In the genomic region with DNA sequence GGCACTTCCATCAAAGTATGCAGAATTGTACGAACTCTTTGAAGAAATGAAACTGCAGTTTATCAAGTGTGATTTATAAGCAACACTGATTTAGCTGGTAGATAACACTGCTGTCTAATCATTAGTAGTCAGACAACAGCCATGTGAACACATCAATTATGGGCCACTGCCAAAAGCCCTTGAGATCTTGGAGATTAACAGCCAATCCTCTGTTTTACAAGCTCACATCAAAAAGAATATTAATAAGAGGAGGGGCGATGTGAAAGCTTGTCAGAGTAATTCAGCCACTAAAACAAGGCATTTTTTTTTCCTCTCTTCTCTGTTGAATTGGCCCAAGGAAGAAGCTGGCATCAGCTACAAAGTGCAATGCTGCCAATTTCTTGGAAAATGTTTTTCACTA, we compare ENCODE assay signal across 16 cellular contexts. TPM values are rescaled to one million over a fixed set of nuclear protein-coding genes. Genes with fewer than 3 reads are reported as not detected.
DNase-seq lines count a peak whose midpoint lies in the region; ATAC-seq and TF ChIP-seq lines count a peak whose summit lies in the region.
"Had no signal": no experiment of that assay in that cellular context is flagged by ENCODE, and none has a peak within 500 bp of the region (broad histone marks: within the 10 kb centered on the region; RNA-seq: fewer than 3 reads in every experiment).

No MANE protein-coding gene starts in this region.

- no peaks in the 10 kb centered on the region for H3K27me3 ChIP-seq in endodermal cell (ENCODE audit: control insufficient read depth, insufficient read depth, low read length, poor library complexity, severe bottlenecking)

- DNase-seq in HEK293T (ENCODE audit: extremely low spot score) (no peak), NCI-H524 treated with DMSO at 0.1 percent for 48 hours (lab: John Stamatoyannopoulos, UW) (peak; percentile 82), endodermal cell (peak; percentile 13), pons (ENCODE audit: low spot score) (peak; percentile 91)
- no peak for DNase-seq in activated CD4-positive, alpha-beta T cell treated with anti-CD3 and anti-CD28 coated beads for 48 hours
- no peak for DNase-seq in activated naive CD4-positive, alpha-beta T cell treated with anti-CD3 and anti-CD28 coated beads, Interleukin-2, amount 50 U/mL, for 16 hours
- DNase-seq: activated CD4-positive, alpha-beta T cell treated with anti-CD3 and anti-CD28 coated beads for 36 hours; DMS153; effector memory CD4-positive, alpha-beta T cell; stimulated activated CD4-positive, alpha-beta T cell treated with anti-CD3 and anti-CD28 coated beads, Interleukin-15, amount 100 ng/mL, for 24 hours; stimulated activated naive B cell treated with anti-CD40 and anti-IgM and Interleukin-4, amounts not matched to agents 10 μg/mL and 1 μg/mL and 100 μg/mL, for 72 hours had no signal

- peaks cover 41% of the 10 kb centered on the region for H3K4me1 Mint-ChIP-seq in endodermal cell
- H3K4me1 Mint-ChIP-seq: activated CD4-positive, alpha-beta T cell treated with anti-CD3 and anti-CD28 coated beads for 36 hours had no signal

- H3K4me3 ChIP-seq in endodermal cell (ENCODE audit: low read length): no peak overlapping the region
- H3K4me3 ChIP-seq: PC-9 had no signal

- H3K27me3 Mint-ChIP-seq in endodermal cell (ENCODE audit: insufficient read depth): no peaks in the 10 kb centered on the region
- H3K27me3 Mint-ChIP-seq: activated CD4-positive, alpha-beta T cell treated with anti-CD3 and anti-CD28 coated beads for 36 hours; activated naive CD8-positive, alpha-beta T cell; stimulated activated naive B cell treated with anti-CD40 and anti-IgM and Interleukin-4, amounts not matched to agents 10 μg/mL and 1 μg/mL and 100 μg/mL, for 72 hours had no signal

- H3K27ac ChIP-seq in endodermal cell (ENCODE audit: low read depth, low read length): no peak overlapping the region
- H3K27ac ChIP-seq: PC-9 had no signal

- no peak overlapping the region for H3K9ac ChIP-seq in endodermal cell (ENCODE audit: extremely low read depth, low read length, poor library complexity, severe bottlenecking)

- no peak for ATAC-seq in GM19397 (IDR thresholded peaks at IDR 0.05; ENCODE audit: unreplicated experiment)
- no peak for ATAC-seq in activated CD4-positive, CD25-positive, alpha-beta regulatory T cell treated with anti-CD3 and anti-CD28 coated beads, Interleukin-2, amount 50 U/mL, for 24 hours
- ATAC-seq: activated CD4-positive, alpha-beta T cell treated with anti-CD3 and anti-CD28 coated beads for 36 hours; stimulated activated naive B cell treated with anti-CD40 and anti-IgM and Interleukin-4, amounts not matched to agents 10 μg/mL and 1 μg/mL and 100 μg/mL, for 72 hours had no signal

- no peak overlapping the region for H3K4me3 Mint-ChIP-seq in endodermal cell
- H3K4me3 Mint-ChIP-seq: activated CD4-positive, alpha-beta T cell treated with anti-CD3 and anti-CD28 coated beads for 36 hours; activated naive CD8-positive, alpha-beta T cell; neural crest cell had no signal

- CTCF ChIA-PET in HEK293T (lab: Yijun Ruan, JAX): no interaction called here

- peaks cover 19% of the 10 kb centered on the region for H3K36me3 Mint-ChIP-seq in endodermal cell (ENCODE audit: low read depth)
- H3K36me3 Mint-ChIP-seq: activated naive CD8-positive, alpha-beta T cell had no signal

- POLR2A ChIA-PET in HEK293T (lab: Yijun Ruan, JAX): interaction anchor here (1.5 kb wide), 1 partner anchor 11 kb away, joined by 5 read pairs; no protein-coding TSS in a partner anchor

- 95 to 100% methylated on average over 2 of the region's 2 CpGs for WGBS in endodermal cell (ENCODE audit: insufficient coverage in 1 of 2, insufficient read length in 1 of 2), 2 experiments

- peaks cover 28% of the 10 kb centered on the region for H3K4me1 ChIP-seq in endodermal cell (ENCODE audit: control insufficient read depth, insufficient read depth, low read length)

- H3K9me3 ChIP-seq in endodermal cell (ENCODE audit: control insufficient read depth, low read length): no peaks in the 10 kb centered on the region

- H3K9me3 Mint-ChIP-seq in endodermal cell: no peaks in the 10 kb centered on the region
- H3K9me3 Mint-ChIP-seq: stimulated activated naive B cell treated with anti-CD40 and anti-IgM and Interleukin-4, amounts not matched to agents 10 μg/mL and 1 μg/mL and 100 μg/mL, for 72 hours had no signal

- H3K27ac Mint-ChIP-seq in endodermal cell: no peak overlapping the region
- H3K27ac Mint-ChIP-seq: activated CD4-positive, alpha-beta T cell treated with anti-CD3 and anti-CD28 coated beads for 36 hours; activated naive CD8-positive, alpha-beta T cell; stimulated activated naive B cell treated with anti-CD40 and anti-IgM and Interleukin-4, amounts not matched to agents 10 μg/mL and 1 μg/mL and 100 μg/mL, for 72 hours had no signal

- no peak for TF ChIP-seq CTCF in endodermal cell (conservative IDR thresholded peaks at IDR 0.05)

- peaks cover 20% of the 10 kb centered on the region for H3K36me3 ChIP-seq in endodermal cell (ENCODE audit: control insufficient read depth, insufficient read depth, low read length)

TF ChIP-seq in HEK293T, 16 proteins besides CTCF, POLR2A, EP300 and RAD21:
- TF ChIP-seq, protein P1, sequence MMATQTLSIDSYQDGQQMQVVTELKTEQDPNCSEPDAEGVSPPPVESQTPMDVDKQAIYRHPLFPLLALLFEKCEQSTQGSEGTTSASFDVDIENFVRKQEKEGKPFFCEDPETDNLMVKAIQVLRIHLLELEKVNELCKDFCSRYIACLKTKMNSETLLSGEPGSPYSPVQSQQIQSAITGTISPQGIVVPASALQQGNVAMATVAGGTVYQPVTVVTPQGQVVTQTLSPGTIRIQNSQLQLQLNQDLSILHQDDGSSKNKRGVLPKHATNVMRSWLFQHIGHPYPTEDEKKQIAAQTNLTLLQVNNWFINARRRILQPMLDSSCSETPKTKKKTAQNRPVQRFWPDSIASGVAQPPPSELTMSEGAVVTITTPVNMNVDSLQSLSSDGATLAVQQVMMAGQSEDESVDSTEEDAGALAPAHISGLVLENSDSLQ (IDR thresholded peaks at IDR 0.05): peak; percentile 60
- no peak for TF ChIP-seq FOXM1 (IDR thresholded peaks at IDR 0.05; ENCODE audit: borderline replicate concordance)
- no peak for TF ChIP-seq L3MBTL2 (conservative IDR thresholded peaks at IDR 0.05)
- TF ChIP-seq NFRKB (IDR thresholded peaks at IDR 0.05): no peak
- no peak for TF ChIP-seq HDGF (IDR thresholded peaks at IDR 0.05; ENCODE audit: borderline replicate concordance)
- TF ChIP-seq FOXK2 (IDR thresholded peaks at IDR 0.05): no peak
- TF ChIP-seq SP1 (IDR thresholded peaks at IDR 0.05): no peak
TF ChIP-seq in HEK293T: peak in this region for 1.

RNA-seq across cellular contexts. Expression of a gene that starts 28.1 kb away (rescaled TPM):
- total RNA-seq in endodermal cell: 100 to 1,000 TPM; 138 to 140 TPM
- polyA plus RNA-seq in endodermal cell (2013, experiment 1 of 2): 85.1 TPM
- polyA plus RNA-seq in endodermal cell (2013, experiment 2 of 2): 84.0 TPM
- total RNA-seq: activated CD4-positive, alpha-beta T cell treated with anti-CD3 and anti-CD28 coated beads for 36 hours had no signal

Comparison
In these comparisons a context has a peak if more than half of its experiments do, and no peak if none do; other contexts are left out.
1. DNase-seq: peak in NCI-H524 treated with DMSO at 0.1 percent for 48 hours (single experiment), endodermal cell (single experiment) and pons (single experiment); none in HEK293T (single experiment), activated CD4-positive, alpha-beta T cell treated with anti-CD3 and anti-CD28 coated beads for 48 hours (single experiment) and activated naive CD4-positive, alpha-beta T cell treated with anti-CD3 and anti-CD28 coated beads, Interleukin-2, amount 50 U/mL, for 16 hours (single experiment).